ENCODE assay signal across 24 cellular contexts in the genomic region with DNA sequence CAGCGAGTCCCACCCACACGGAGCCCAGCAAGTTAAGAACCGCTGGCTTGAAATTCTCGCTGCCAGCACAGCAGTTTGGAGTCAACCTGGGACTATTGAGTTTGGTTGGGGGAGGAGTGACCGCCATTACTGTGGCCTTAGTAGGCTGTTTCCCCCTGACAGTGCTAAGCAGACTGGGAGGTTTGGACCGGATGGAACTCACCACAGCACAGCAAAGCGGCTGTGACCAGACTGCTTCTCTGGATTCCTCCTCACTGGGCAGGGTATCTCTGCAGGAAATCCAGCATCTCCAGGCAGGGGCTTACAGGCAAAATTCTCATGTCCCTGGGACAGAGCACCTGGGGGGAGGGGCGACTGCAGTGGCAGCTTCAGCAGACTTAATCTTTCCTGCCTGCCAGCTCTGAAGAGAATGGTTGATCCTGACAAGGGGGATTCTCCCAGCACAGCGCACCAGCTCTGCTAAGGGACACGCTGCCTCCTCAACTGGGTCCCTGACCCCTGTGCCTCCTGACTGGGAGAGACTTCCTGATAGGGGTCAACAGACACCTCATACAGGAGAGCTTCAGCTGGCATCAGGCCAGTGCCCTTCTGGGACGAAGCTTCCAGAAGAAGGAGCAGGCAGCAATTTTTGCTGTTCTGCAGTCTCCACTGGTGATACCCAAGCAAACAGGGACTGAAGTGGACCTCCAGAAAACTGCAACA.
DNase-seq lines count a peak whose midpoint lies in the region; ATAC-seq, FAIRE-seq and TF ChIP-seq lines count a peak whose summit lies in the region.
"Had no signal": no experiment of that assay in that cellular context is flagged by ENCODE, and none has a peak within 500 bp of the region (broad histone marks: within the 10 kb centered on the region; RNA-seq: fewer than 3 reads in every experiment).

No MANE protein-coding gene starts in this region.

- H3K27me3 ChIP-seq in HepG2 (ENCODE audit: control insufficient read depth in 1 of 2, insufficient read depth in 2 of 2, low read length in 2 of 2) = no peaks in the 10 kb centered on the region
- H3K27me3 ChIP-seq in right lobe of liver = no peaks in the 10 kb centered on the region
- no peaks in the 10 kb centered on the region for H3K27me3 ChIP-seq in H1 (replicated peaks in 1 of 4; ENCODE audit: control insufficient read depth in 3 of 4, extremely low read depth in 1 of 4, insufficient read depth in 3 of 4, low read length in 3 of 4)
- H3K27me3 ChIP-seq in neuronal stem cell (ENCODE audit: control insufficient read depth in 3 of 3, insufficient read depth in 3 of 3, low read depth in 1 of 3, low read length in 3 of 3) = no peaks in the 10 kb centered on the region
- H3K27me3 ChIP-seq: BLaER1 had no signal

- no peak for TF ChIP-seq RAD21 in HepG2 (CRISPR knock-in tag; IDR thresholded peaks at IDR 0.05)
- TF ChIP-seq RAD21 in H1 (IDR thresholded peaks at IDR 0.05 in 1 of 2, conservative IDR thresholded peaks at IDR 0.05 in 1 of 2; ENCODE audit: low read depth in 2 of 2, low read length in 2 of 2) = no peak

- H2AFZ ChIP-seq in HepG2 (ENCODE audit: low read length) (no peak overlapping the region), H1 (ENCODE audit: low read length) (peak overlapping the region; percentile 97), neuronal stem cell (ENCODE audit: low read length) (peak overlapping the region; percentile 72)
- H2AFZ ChIP-seq: GM23248 had no signal

- DNase-seq in HepG2 (ENCODE audit: low spot score) (no peak), right lobe of liver (no peak), H1 (ENCODE audit: low read depth in 1 of 2, low spot score in 2 of 2) (peak in 1 of 2 experiments; percentile 1), neuronal stem cell (ENCODE audit: low spot score) (no peak)
- no peak for DNase-seq in stimulated activated CD4-positive, alpha-beta T cell treated with anti-CD3 and anti-CD28 coated beads, Interleukin-15, amount 100 ng/mL, for 24 hours
- DNase-seq: CD4-positive, CD25-positive, alpha-beta regulatory T cell; DMS153; DND-41; GM23248; HCEC 1CT; MM.1S; NCI-H1694; NCI-H2029 treated with DMSO at 0.1 percent for 48 hours; NCI-H446 treated with DMSO at 0.1 percent for 48 hours; NCI-H526; SIG-M5 had no signal

- H4K20me1 ChIP-seq in HepG2 (ENCODE audit: insufficient read depth, low read length) = no peaks in the 10 kb centered on the region
- no peaks in the 10 kb centered on the region for H4K20me1 ChIP-seq in H1 (replicated peaks in 1 of 2; ENCODE audit: control insufficient read depth in 1 of 2, insufficient read depth in 2 of 2, low read length in 2 of 2)
- H4K20me1 ChIP-seq: BLaER1 had no signal

- 43% methylated on average over 5 of the region's 11 CpGs for WGBS in HepG2 (ENCODE audit: low lambda C conversion rate)
- WGBS in right lobe of liver (ENCODE audit: insufficient coverage, low coverage, low lambda C conversion rate, missing lambda C conversion rate) = 84% methylated on average over 4 of the region's 11 CpGs
- WGBS in H1 (ENCODE audit: extremely low coverage in 1 of 2, insufficient coverage in 1 of 2, insufficient read length in 1 of 2, insufficient replicate concordance in 2 of 2, low coverage in 1 of 2, low lambda C conversion rate in 2 of 2, missing lambda C conversion rate in 1 of 2), 2 experiments = 94% methylated on average over 11 of the region's 11 CpGs; no CpG with 5 or more reads in 1 of the 2 experiments
- no CpG with 5 or more reads among the region's 11 CpGs for WGBS in neuronal stem cell (ENCODE audit: extremely low coverage in 2 of 2, insufficient read length in 2 of 2, insufficient replicate concordance in 1 of 2), 2 donors

- no peak overlapping the region for H3K18ac ChIP-seq in H1 (ENCODE audit: extremely low read depth, low read length)
- H3K18ac ChIP-seq in neuronal stem cell (ENCODE audit: low read length) = peak overlapping the region; percentile 55

- no peak overlapping the region for H2BK120ac ChIP-seq in H1 (replicated peaks; ENCODE audit: low read depth, low read length)
- no peak overlapping the region for H2BK120ac ChIP-seq in neuronal stem cell (ENCODE audit: low read depth, low read length)

- H2BK5ac ChIP-seq in H1 (ENCODE audit: low read depth, low read length) = no peak overlapping the region
- no peak overlapping the region for H2BK5ac ChIP-seq in neuronal stem cell (ENCODE audit: low read length)

- FAIRE-seq in HepG2 (lab: Jason Lieb, UNC) (no peak), H1 (lab: Jason Lieb, UNC) (no peak)
- FAIRE-seq: GM19239 had no signal

- H3K14ac ChIP-seq in H1 (ENCODE audit: insufficient read length) = no peak overlapping the region
- no peak overlapping the region for H3K14ac ChIP-seq in neuronal stem cell (ENCODE audit: low read length)

- no peak overlapping the region for H2BK12ac ChIP-seq in H1 (ENCODE audit: low read depth, low read length)
- H2BK12ac ChIP-seq in neuronal stem cell (ENCODE audit: low read length) = peak overlapping the region; percentile 63

- H3K4me3 ChIP-seq in HepG2 (replicated peaks in 1 of 3; ENCODE audit: insufficient read depth in 1 of 3, low read depth in 2 of 3, low read length in 3 of 3) (no peak overlapping the region), right lobe of liver (no peak overlapping the region), H1 (ENCODE audit: extremely low read depth in 1 of 4, insufficient read depth in 2 of 4, low read depth in 3 of 4, low read length in 4 of 4) (no peak overlapping the region), neuronal stem cell (ENCODE audit: low read length in 2 of 2) (no peak overlapping the region)
- H3K4me3 ChIP-seq: BLaER1, GM23248, SK-N-MC had no signal

- H3K79me2 ChIP-seq in HepG2 (ENCODE audit: insufficient read depth, low read length) (no peaks in the 10 kb centered on the region), H1 (ENCODE audit: control insufficient read depth in 1 of 2, insufficient read depth in 2 of 2, low read length in 2 of 2) (no peaks in the 10 kb centered on the region)

- in situ Hi-C loops in HepG2 (cut with HindIII; ENCODE audit: extremely low pct_ligation_motif_present, low pct_unique_long_range_greater_than_20kb) = no loop called here

- H2BK15ac ChIP-seq in H1 (ENCODE audit: low read length) = no peak overlapping the region
- H2BK15ac ChIP-seq in neuronal stem cell (ENCODE audit: low read length) = no peak overlapping the region

- no peak overlapping the region for H3K4me2 ChIP-seq in HepG2 (ENCODE audit: low read depth, low read length)
- no peak overlapping the region for H3K4me2 ChIP-seq in H1 (ENCODE audit: insufficient read depth in 1 of 2, low read depth in 2 of 2, low read length in 2 of 2)
- H3K4me2 ChIP-seq in neuronal stem cell (ENCODE audit: insufficient read depth, low read length, poor library complexity, severe bottlenecking) = no peak overlapping the region
- H3K4me2 ChIP-seq: BLaER1, KMS-11 had no signal

- intact Hi-C loops in HepG2 (cut with micrococcal nuclease; ENCODE audit: unreplicated experiment) (no loop called here), right lobe of liver (cut with DNase I) (no loop called here)

- H4K8ac ChIP-seq in H1 (ENCODE audit: extremely low read depth, insufficient read depth, low read length) (no peak overlapping the region), neuronal stem cell (ENCODE audit: low read depth, low read length) (no peak overlapping the region)

- H2AK5ac ChIP-seq in H1 (ENCODE audit: low read depth, low read length) (no peak overlapping the region), neuronal stem cell (ENCODE audit: low read depth, low read length) (no peak overlapping the region)

- POLR2A ChIA-PET in HepG2 (lab: Yijun Ruan, JAX) (no interaction called here), H1 (lab: Charles Lee; ENCODE audit: partially characterized antibody) (no interaction called here)

- TF ChIP-seq CTCF in HepG2 (CRISPR knock-in tag; IDR thresholded peaks at IDR 0.05) (no peak), right lobe of liver (IDR thresholded peaks at IDR 0.05) (no peak), H1 (IDR thresholded peaks at IDR 0.05; ENCODE audit: control extremely low read depth in 1 of 3, insufficient read depth in 1 of 3, low read depth in 1 of 3, low read length in 3 of 3) (no peak)

- TF ChIP-seq EP300 in HepG2 (IDR thresholded peaks at IDR 0.05; ENCODE audit: low read depth in 2 of 2, low read length in 2 of 2) (no peak), HepG2 (CRISPR knock-in tag; IDR thresholded peaks at IDR 0.05; ENCODE audit: borderline replicate concordance) (no peak), H1 (IDR thresholded peaks at IDR 0.05; ENCODE audit: borderline replicate concordance in 1 of 2, low read depth in 2 of 2, low read length in 2 of 2) (no peak)

- H4K91ac ChIP-seq in H1 (replicated peaks; ENCODE audit: insufficient read length, low read length) (no peak overlapping the region), neuronal stem cell (ENCODE audit: low read depth, low read length, poor library complexity) (no peak overlapping the region)

- H3K9ac ChIP-seq in HepG2 (ENCODE audit: insufficient read depth, low read depth, low read length) = no peak overlapping the region
- H3K9ac ChIP-seq in H1 (replicated peaks in 1 of 4; ENCODE audit: extremely low read depth in 1 of 4, low read depth in 3 of 4, low read length in 3 of 4) = no peak overlapping the region
- H3K9ac ChIP-seq in neuronal stem cell (ENCODE audit: low read depth, low read length, poor library complexity) = no peak overlapping the region
- H3K9ac ChIP-seq: BLaER1, GM23248, KMS-11 had no signal

- no peak overlapping the region for H3K4ac ChIP-seq in H1 (replicated peaks; ENCODE audit: insufficient read length, low read depth, low read length)
- H3K4ac ChIP-seq in neuronal stem cell (ENCODE audit: low read length) = no peak overlapping the region

- H3K79me1 ChIP-seq in H1 (ENCODE audit: low read depth, low read length) (no peaks in the 10 kb centered on the region), neuronal stem cell (ENCODE audit: low read depth, low read length) (no peaks in the 10 kb centered on the region)

- no peak for TF ChIP-seq POLR2A in HepG2 (IDR thresholded peaks at IDR 0.05; ENCODE audit: insufficient read depth in 1 of 2, low read depth in 2 of 2, low read length in 2 of 2)
- no peak for TF ChIP-seq POLR2A in right lobe of liver (IDR thresholded peaks at IDR 0.05)
- no peak for TF ChIP-seq POLR2A in H1 (IDR thresholded peaks at IDR 0.05; ENCODE audit: control extremely low read depth in 1 of 2, low read depth in 2 of 2, low read length in 2 of 2)

- H3K23ac ChIP-seq in H1 (ENCODE audit: insufficient read length) (no peak overlapping the region), neuronal stem cell (ENCODE audit: low read depth, low read length, poor library complexity) (no peak overlapping the region)

- no TSS peak for BruUV-seq in HepG2 (replicated peaks; lab: Mats Ljungman, UMichigan)

- ATAC-seq in HepG2 = peak; percentile 63
- ATAC-seq in right lobe of liver = no peak
- no peak for ATAC-seq in GM19455 (IDR thresholded peaks at IDR 0.05; ENCODE audit: unreplicated experiment)
- no peak for ATAC-seq in GM19328 (IDR thresholded peaks at IDR 0.05; ENCODE audit: unreplicated experiment)
- ATAC-seq: Panc1 had no signal

- no peaks in the 10 kb centered on the region for H3K23me2 ChIP-seq in H1 (ENCODE audit: low read depth, low read length)

- H4K5ac ChIP-seq in H1 (ENCODE audit: insufficient read length, low read depth, low read length) = no peak overlapping the region

- H3K27ac ChIP-seq in HepG2 (ENCODE audit: extremely low read length, insufficient read depth, low read length) = no peak overlapping the region
- H3K27ac ChIP-seq in right lobe of liver = no peak overlapping the region
- H3K27ac ChIP-seq in H1 (ENCODE audit: low read depth, low read length) = no peak overlapping the region
- no peak overlapping the region for H3K27ac ChIP-seq in neuronal stem cell (replicated peaks; ENCODE audit: low read length)
- H3K27ac ChIP-seq: BLaER1, GM23248, KMS-11, RWPE1, SK-N-MC had no signal

- H2BK20ac ChIP-seq in H1 (ENCODE audit: low read length) = no peak overlapping the region

- CTCF ChIA-PET in HepG2 (lab: Yijun Ruan, JAX; ENCODE audit: low intra/inter-chr PET ratio, low total read pairs) (no interaction called here), H1 (lab: Charles Lee; ENCODE audit: partially characterized antibody) (no interaction called here)

- H3K56ac ChIP-seq in H1 (replicated peaks; ENCODE audit: insufficient read length, low read depth, low read length) = no peak overlapping the region

- H3K9me3 ChIP-seq in HepG2 (ENCODE audit: low read length) (no peaks in the 10 kb centered on the region), right lobe of liver (no peaks in the 10 kb centered on the region), H1 (ENCODE audit: insufficient read depth in 2 of 2, low read depth in 1 of 2, low read length in 1 of 2) (no peaks in the 10 kb centered on the region), neuronal stem cell (replicated peaks in 1 of 2; ENCODE audit: control insufficient read depth in 2 of 2, insufficient read depth in 1 of 2, low read depth in 1 of 2, low read length in 2 of 2) (peaks cover 0 to 2% of the 10 kb centered on the region in 2 donors)
- H3K9me3 ChIP-seq: BLaER1 had no signal

- no peaks in the 10 kb centered on the region for H3K4me1 ChIP-seq in HepG2 (ENCODE audit: insufficient read depth, low read length)
- H3K4me1 ChIP-seq in right lobe of liver = no peaks in the 10 kb centered on the region
- peaks cover 0 to 9% (median 0%) of the 10 kb centered on the region in 4 experiments; a peak in 4 of 7 replicates for H3K4me1 ChIP-seq in H1 (replicated peaks in 1 of 4; ENCODE audit: control insufficient read depth in 3 of 4, insufficient read depth in 4 of 4, low read length in 3 of 4)
- H3K4me1 ChIP-seq in neuronal stem cell (ENCODE audit: control insufficient read depth in 2 of 2, insufficient read depth in 1 of 2, low read depth in 1 of 2, low read length in 2 of 2) = peaks cover 0 to 4% of the 10 kb centered on the region in 2 donors
- H3K4me1 ChIP-seq: BLaER1 had no signal

- no peaks in the 10 kb centered on the region for H3K36me3 ChIP-seq in HepG2 (replicated peaks in 1 of 2; ENCODE audit: control insufficient read depth in 1 of 2, insufficient read depth in 2 of 2, low read length in 2 of 2)
- H3K36me3 ChIP-seq in right lobe of liver = no peaks in the 10 kb centered on the region
- no peaks in the 10 kb centered on the region for H3K36me3 ChIP-seq in H1 (ENCODE audit: control insufficient read depth in 2 of 4, insufficient read depth in 4 of 4, low read length in 3 of 4)
- no peaks in the 10 kb centered on the region for H3K36me3 ChIP-seq in neuronal stem cell (replicated peaks in 1 of 2; ENCODE audit: control insufficient read depth in 2 of 2, insufficient read depth in 2 of 2, low read length in 2 of 2)
- H3K36me3 ChIP-seq: BLaER1 had no signal
